ENCODE assay signal across 3 cellular contexts in genomic region chr1:231374394-231374793, GRCh38.
TF ChIP-seq lines count a peak whose summit lies in the region.

No MANE protein-coding gene starts in this region.

TF ChIP-seq in HEK293, 187 proteins besides CTCF, POLR2A, EP300 and RAD21:
- TF ChIP-seq ZNF501 (tag by site-specific recombination; IDR thresholded peaks at IDR 0.05) (no peak), ZNF121 (tag by site-specific recombination; IDR thresholded peaks at IDR 0.05) (0 out of 2 replicates have a peak, but pooled peaks have one; percentile 62)

TF ChIP-seq in IMR-90, 13 proteins besides CTCF, POLR2A, EP300 and RAD21:
- no peak for TF ChIP-seq MAFK (IDR thresholded peaks at IDR 0.05; ENCODE audit: low read depth, low read length)
- no peak for TF ChIP-seq CHD1 (IDR thresholded peaks at IDR 0.05; ENCODE audit: low read depth, low read length)
- TF ChIP-seq CEBPB (IDR thresholded peaks at IDR 0.05; ENCODE audit: low read depth, low read length): peak; percentile 1; the same call in 1 of the 2 replicates

TF ChIP-seq in H1, 55 proteins besides CTCF, POLR2A, EP300 and RAD21:
- TF ChIP-seq MAFK (IDR thresholded peaks at IDR 0.05; ENCODE audit: low read depth, low read length) (no peak), CEBPB (IDR thresholded peaks at IDR 0.05; ENCODE audit: low read depth, low read length) (0 out of 2 replicates have a peak, but pooled peaks have one; percentile 10)
